1 cellular context compared by ENCODE assay signal in genomic region chr12:43105426-43105981, GRCh38.
TF ChIP-seq lines count a peak whose summit lies in the region.

No MANE protein-coding gene starts in this region.

TF ChIP-seq in HEK293, 187 proteins besides CTCF, POLR2A, EP300 and RAD21 (continued from another document):
- TF ChIP-seq OSR2 (tag by site-specific recombination; IDR thresholded peaks at IDR 0.05) (peak; percentile 63), ZNF596 (tag by site-specific recombination; IDR thresholded peaks at IDR 0.05) (0 out of 2 replicates have a peak, but pooled peaks have one; percentile 8), ZNF513 (tag by site-specific recombination; IDR thresholded peaks at IDR 0.05) (no peak), ZBTB44 (tag by site-specific recombination; IDR thresholded peaks at IDR 0.05) (0 out of 2 replicates have a peak, but pooled peaks have one; percentile 30), ZXDB (tag by site-specific recombination; IDR thresholded peaks at IDR 0.05) (peak; percentile 40; the same call in 1 of the 2 replicates), ZSCAN4 (tag by site-specific recombination; IDR thresholded peaks at IDR 0.05) (no peak), WT1 (tag by site-specific recombination; IDR thresholded peaks at IDR 0.05) (0 out of 2 replicates have a peak, but pooled peaks have one; percentile 33), ZNF837 (tag by site-specific recombination; IDR thresholded peaks at IDR 0.05) (no peak)
